In genomic region chr11:808427-809286, GRCh38 we compare ENCODE assay signal across 8 cellular contexts.
DNase-seq lines count a peak whose midpoint lies in the region; ATAC-seq and TF ChIP-seq lines count a peak whose summit lies in the region.

No MANE protein-coding gene starts in this region.

- DNase-seq in NOMO-1 treated with DMSO at 0.1 percent for 48 hours (lab: John Stamatoyannopoulos, UW; ENCODE audit: unreplicated experiment): peak; percentile 37
- no peak for DNase-seq in NOMO-1 treated with dmso at 0.1 percent for 144 hours (lab: John Stamatoyannopoulos, UW; ENCODE audit: unreplicated experiment)
- DNase-seq in NT2/D1 (ENCODE audit: low read depth, low spot score): no peak
- no peak for DNase-seq in choroid plexus epithelial cell (ENCODE audit: low read depth)
- no peak for DNase-seq in NCI-H1048 (lab: John Stamatoyannopoulos, UW)

- peak overlapping the region; percentile 98 for H3K4me3 ChIP-seq in NT2/D1 (ENCODE audit: insufficient read length, low read depth)
- H3K4me3 ChIP-seq in choroid plexus epithelial cell (ENCODE audit: low read depth, low read length): peak overlapping the region; percentile 93
- peak overlapping the region; percentile 81 for H3K4me3 ChIP-seq in mucosa of stomach (ENCODE audit: low read length)

- H3K9ac ChIP-seq in NT2/D1 (ENCODE audit: insufficient read length, low read depth): peak overlapping the region; percentile 98
- peak overlapping the region; percentile 91 for H3K9ac ChIP-seq in mucosa of stomach (ENCODE audit: low read length)

- H3K9me3 ChIP-seq in NT2/D1 (ENCODE audit: insufficient read depth, low read length) (no peaks in the 10 kb centered on the region), mucosa of stomach (ENCODE audit: control insufficient read depth, low read length) (no peaks in the 10 kb centered on the region)

- H3K36me3 ChIP-seq in NT2/D1 (ENCODE audit: insufficient read depth, insufficient read length, low read length) (peaks cover 41% of the 10 kb centered on the region), mucosa of stomach (ENCODE audit: control insufficient read depth, insufficient read depth, low read length) (peaks cover 15% of the 10 kb centered on the region)

- no peak for TF ChIP-seq CTCF in choroid plexus epithelial cell (conservative IDR thresholded peaks at IDR 0.05; ENCODE audit: low read depth, low read length)

- peaks cover 20% of the 10 kb centered on the region for H3K4me1 ChIP-seq in NT2/D1 (ENCODE audit: insufficient read depth, insufficient read length)
- H3K4me1 ChIP-seq in mucosa of stomach (ENCODE audit: control insufficient read depth, insufficient read depth, low read length): peaks cover 32% of the 10 kb centered on the region

- ATAC-seq in GM18517 (IDR thresholded peaks at IDR 0.05; ENCODE audit: unreplicated experiment) (no peak), GM21825 (IDR thresholded peaks at IDR 0.05; ENCODE audit: unreplicated experiment) (no peak)

- no peaks in the 10 kb centered on the region for H3K27me3 ChIP-seq in NT2/D1 (ENCODE audit: insufficient read depth, insufficient read length)
- no peaks in the 10 kb centered on the region for H3K27me3 ChIP-seq in mucosa of stomach (ENCODE audit: control insufficient read depth, insufficient read depth, low read length)
